In genomic region chr9:6247266-6247665, GRCh38 we compare ENCODE assay signal across 31 cellular contexts. TPM values are rescaled to one million over a fixed set of nuclear protein-coding genes. Genes with fewer than 3 reads are reported as not detected.
DNase-seq lines count a peak whose midpoint lies in the region; FAIRE-seq and TF ChIP-seq lines count a peak whose summit lies in the region.
"Had no signal": no experiment of that assay in that cellular context is flagged by ENCODE, and none has a peak within 500 bp of the region (broad histone marks: within the 10 kb centered on the region; RNA-seq: fewer than 3 reads in every experiment).

No MANE protein-coding gene starts in this region.

- no peak overlapping the region for H2AFZ ChIP-seq in GM23248

- FAIRE-seq in bronchial epithelial cell (lab: Jason Lieb, UNC) = no peak

- no peaks in the 10 kb centered on the region for H3K79me2 ChIP-seq in GM23248 (ENCODE audit: insufficient read depth)

- in situ Hi-C loops in GM23248 (cut with MboI) = no loop called here

- WGBS in GM23248 (ENCODE audit: low coverage in 1 of 2, low lambda C conversion rate in 2 of 2, missing lambda C conversion rate in 2 of 2), 2 experiments = 47 to 52% methylated on average over 4 of the region's 4 CpGs

- H3K4me3 ChIP-seq in GM23248 (no peak overlapping the region), bronchial epithelial cell (ENCODE audit: low read depth, low read length) (no peak overlapping the region)
- H3K4me3 ChIP-seq: HAP-1, ovary, SJSA1, upper lobe of right lung had no signal

- H3K9me3 ChIP-seq in GM23248 (ENCODE audit: low read depth) = no peaks in the 10 kb centered on the region
- H3K9me3 ChIP-seq: Caco-2, HAP-1, ovary, SJSA1, upper lobe of right lung had no signal

- TF ChIP-seq CTCF in bronchial epithelial cell (IDR thresholded peaks at IDR 0.05; ENCODE audit: insufficient read depth, low read length, severe bottlenecking) = no peak

- H3K36me3 ChIP-seq in GM23248 (ENCODE audit: low read depth) = no peaks in the 10 kb centered on the region
- no peaks in the 10 kb centered on the region for H3K36me3 ChIP-seq in bronchial epithelial cell (ENCODE audit: control insufficient read depth, insufficient read depth, low read length)
- H3K36me3 ChIP-seq: HAP-1, ovary, SJSA1, upper lobe of right lung, WERI-Rb-1 had no signal

- no peak overlapping the region for H3K9ac ChIP-seq in GM23248

- H3K27ac ChIP-seq in GM23248 = no peak overlapping the region
- H3K27ac ChIP-seq: C4-2B, ovary, SJSA1, upper lobe of right lung, WERI-Rb-1 had no signal

- H3K9me2 ChIP-seq in GM23248 (ENCODE audit: insufficient read depth) = no peaks in the 10 kb centered on the region

- H3K4me2 ChIP-seq in GM23248 (ENCODE audit: unreplicated experiment) = no peak overlapping the region

- H3F3A ChIP-seq in GM23248 (ENCODE audit: insufficient read depth) = peaks cover 24% of the 10 kb centered on the region

- H3K27me3 ChIP-seq in GM23248 (replicated peaks; ENCODE audit: insufficient read depth) = no peaks in the 10 kb centered on the region
- H3K27me3 ChIP-seq in bronchial epithelial cell (ENCODE audit: control insufficient read depth, insufficient read depth, low read length) = no peaks in the 10 kb centered on the region
- H3K27me3 ChIP-seq: ovary, SJSA1, upper lobe of right lung had no signal

- DNase-seq in GM23248 = peak; percentile 46
- peak; percentile 78 for DNase-seq in M059J (ENCODE audit: low read depth)
- DNase-seq in bronchial epithelial cell (ENCODE audit: low read depth) = peak; percentile 75
- peak; percentile 39 for DNase-seq in kidney tubule cell (ENCODE audit: low spot score)
- DNase-seq in stimulated activated CD4-positive, alpha-beta T cell treated with anti-CD3 and anti-CD28 coated beads, Interleukin-4, amount 100 ng/mL, for 24 hours = no peak
- no peak for DNase-seq in CD1c-positive myeloid dendritic cell (ENCODE audit: extremely low spot score)
- DNase-seq in iPS-NIHi11 (ENCODE audit: low spot score) = no peak
- DNase-seq: activated CD4-positive, alpha-beta T cell treated with anti-CD3 and anti-CD28 coated beads for 48 hours; activated gamma-delta T cell; Caco-2; central memory CD4-positive, alpha-beta T cell; cortex of kidney; DMS53; GF-D8; hypothalamus; immature natural killer cell; mesendoderm; NCI-H146; NCI-H82; ovary; RPMI8226; stimulated activated naive CD4-positive, alpha-beta T cell; T-cell; upper lobe of right lung; WERI-Rb-1 had no signal

- H4K20me1 ChIP-seq in GM23248 (ENCODE audit: insufficient read depth) = no peaks in the 10 kb centered on the region

- 0 out of 2 replicates have a peak, but pooled peaks cover 9% of the 10 kb centered on the region for H3K4me1 ChIP-seq in GM23248 (ENCODE audit: insufficient read depth)
- H3K4me1 ChIP-seq: Caco-2, HAP-1, upper lobe of right lung had no signal

RNA-seq across cellular contexts. Expression of gene IL33, which starts 31.7 kb away (rescaled TPM):
- total RNA-seq in GM23248 (2014; rRNA removed; shearing (Covaris generic)) = 3.8 and 4.7 TPM in 2 replicates
- polyA plus RNA-seq in GM23248 (2016; fragmentation: Nextera tagmentation; extraction: Ambion mirVana) = 2.2 and 2.9 TPM in 2 replicates
- 3.7 and 3.9 TPM in 2 replicates for total RNA-seq in M059J (2014; rRNA removed; shearing (Covaris generic))
- total RNA-seq in bronchial epithelial cell = 1.0 and 2.4 TPM in 2 replicates
- total RNA-seq: activated CD8-positive, alpha-beta memory T cell treated with anti-CD3 and anti-CD28 coated beads for 36 hours; Caco-2; NCI-H460; SJSA1 had no signal
- polyA plus RNA-seq: immature natural killer cell, neural cell had no signal

Comparison
In these comparisons a context has a peak if more than half of its experiments do, and no peak if none do; other contexts are left out.
1. DNase-seq: peak in GM23248 (single experiment), M059J (single experiment), bronchial epithelial cell (single experiment) and kidney tubule cell (single experiment); none in stimulated activated CD4-positive, alpha-beta T cell treated with anti-CD3 and anti-CD28 coated beads, Interleukin-4, amount 100 ng/mL, for 24 hours (single experiment), CD1c-positive myeloid dendritic cell (single experiment) and iPS-NIHi11 (single experiment).